ENCODE assay signal across 9 cellular contexts in the genomic region with DNA sequence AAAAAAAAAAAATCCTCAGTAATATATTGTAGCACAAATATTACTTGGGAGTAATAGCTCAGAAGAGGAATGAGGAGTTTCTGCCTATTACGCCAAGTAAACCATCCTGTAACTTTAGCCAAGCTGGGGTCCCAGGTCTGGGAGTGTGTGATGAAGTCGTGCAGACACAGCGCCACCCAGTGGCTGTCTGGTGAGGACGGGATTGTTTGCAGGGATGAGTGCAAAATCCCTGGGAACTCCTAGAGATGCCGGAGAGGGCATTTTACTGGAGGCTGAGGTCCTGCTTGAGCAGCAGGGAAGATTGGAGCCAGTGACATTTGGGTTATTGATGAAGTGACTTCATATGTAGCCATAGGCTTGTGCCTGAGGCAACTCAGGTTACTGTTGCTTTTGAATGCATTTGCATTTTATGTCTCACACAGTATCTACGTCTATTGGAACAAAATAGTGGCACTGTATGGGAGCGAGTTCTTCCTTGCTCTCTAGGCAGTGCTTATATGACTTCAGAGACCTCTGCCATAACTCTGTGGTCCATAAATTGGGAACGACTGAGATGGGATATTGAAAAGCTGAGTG.
A peak's percentile ranks its signal among the peaks of the same experiment; 100 is the strongest.
DNase-seq lines count a peak whose midpoint lies in the region; ATAC-seq, FAIRE-seq and TF ChIP-seq lines count a peak whose summit lies in the region.
"Had no signal": no experiment of that assay in that cellular context is flagged by ENCODE, and none has a peak within 500 bp of the region (broad histone marks: within the 10 kb centered on the region; RNA-seq: fewer than 3 reads in every experiment).

No MANE protein-coding gene starts in this region.

- H3K9me3 Mint-ChIP-seq in stimulated activated memory B cell treated with anti-CD40 and anti-IgM and Interleukin-4, amounts not matched to agents 10 μg/mL and 1 μg/mL and 100 μg/mL, for 72 hours, result no peaks in the 10 kb centered on the region

- peaks cover 33% of the 10 kb centered on the region for H3K27me3 Mint-ChIP-seq in stimulated activated memory B cell treated with anti-CD40 and anti-IgM and Interleukin-4, amounts not matched to agents 10 μg/mL and 1 μg/mL and 100 μg/mL, for 72 hours

- H3K36me3 ChIP-seq in HepG2 (replicated peaks in 1 of 2; ENCODE audit: control insufficient read depth in 1 of 2, insufficient read depth in 2 of 2, low read length in 2 of 2), result no peaks in the 10 kb centered on the region

- no peaks in the 10 kb centered on the region for H3K4me1 ChIP-seq in HepG2 (ENCODE audit: insufficient read depth, low read length)

- H3K4me1 Mint-ChIP-seq in stimulated activated memory B cell treated with anti-CD40 and anti-IgM and Interleukin-4, amounts not matched to agents 10 μg/mL and 1 μg/mL and 100 μg/mL, for 72 hours, result no peaks in the 10 kb centered on the region

- POLR2A ChIA-PET in HepG2 (lab: Yijun Ruan, JAX), result interaction anchor here (2.4 kb wide), 1 partner anchor 73 kb away, joined by 7 read pairs; a partner anchor contains a TSS

- H3K79me2 ChIP-seq in HepG2 (ENCODE audit: insufficient read depth, low read length), result no peaks in the 10 kb centered on the region

- H3K4me2 ChIP-seq in HepG2 (ENCODE audit: low read depth, low read length), result no peak overlapping the region

- ATAC-seq in HG02678 (IDR thresholded peaks at IDR 0.05; ENCODE audit: unreplicated experiment) (peak; percentile 73), HepG2 (peak; percentile 98)
- ATAC-seq in stimulated activated memory B cell treated with anti-CD40 and anti-IgM and Interleukin-4, amounts not matched to agents 10 μg/mL and 1 μg/mL and 100 μg/mL, for 72 hours, result no peak

- FAIRE-seq in HepG2 (lab: Jason Lieb, UNC), result peak; percentile 92
- FAIRE-seq: islet of Langerhans had no signal

- WGBS in HepG2 (ENCODE audit: low lambda C conversion rate), result 33% methylated on average over 8 of the region's 8 CpGs

- H3K4me3 ChIP-seq in coronary artery, result no peak overlapping the region
- no peak overlapping the region for H3K4me3 ChIP-seq in HepG2 (replicated peaks in 1 of 3; ENCODE audit: insufficient read depth in 1 of 3, low read depth in 2 of 3, low read length in 3 of 3)

- H3K27ac ChIP-seq in coronary artery (no peak overlapping the region), HepG2 (ENCODE audit: extremely low read length, insufficient read depth, low read length) (no peak overlapping the region)

- H4K20me1 ChIP-seq in HepG2 (ENCODE audit: insufficient read depth, low read length), result no peaks in the 10 kb centered on the region

- in situ Hi-C loops in HepG2 (cut with HindIII; ENCODE audit: extremely low pct_ligation_motif_present, low pct_unique_long_range_greater_than_20kb), result loop anchor here (5.0 kb wide), 1 partner anchor 107 kb away; no protein-coding TSS in a partner anchor

- H3K4me3 Mint-ChIP-seq in stimulated activated memory B cell treated with anti-CD40 and anti-IgM and Interleukin-4, amounts not matched to agents 10 μg/mL and 1 μg/mL and 100 μg/mL, for 72 hours, result no peak overlapping the region

- peak; percentile 89 for TF ChIP-seq CTCF in GM12873 (IDR thresholded peaks at IDR 0.05; ENCODE audit: insufficient read depth, low read depth, low read length, missing control alignments)
- peak; percentile 63 for TF ChIP-seq CTCF in coronary artery (IDR thresholded peaks at IDR 0.05)
- peak; percentile 92 for TF ChIP-seq CTCF in HepG2 (CRISPR knock-in tag; IDR thresholded peaks at IDR 0.05)

- no peak overlapping the region for H2AFZ ChIP-seq in HepG2 (ENCODE audit: low read length)

- no peak for TF ChIP-seq EP300 in HepG2 (IDR thresholded peaks at IDR 0.05; ENCODE audit: low read depth in 2 of 2, low read length in 2 of 2)
- no peak for TF ChIP-seq EP300 in HepG2 (CRISPR knock-in tag; IDR thresholded peaks at IDR 0.05; ENCODE audit: borderline replicate concordance)

- BruUV-seq in HepG2 (replicated peaks; lab: Mats Ljungman, UMichigan), result no TSS peak

- no peaks in the 10 kb centered on the region for H3K36me3 Mint-ChIP-seq in stimulated activated memory B cell treated with anti-CD40 and anti-IgM and Interleukin-4, amounts not matched to agents 10 μg/mL and 1 μg/mL and 100 μg/mL, for 72 hours

- H3K27ac Mint-ChIP-seq in stimulated activated memory B cell treated with anti-CD40 and anti-IgM and Interleukin-4, amounts not matched to agents 10 μg/mL and 1 μg/mL and 100 μg/mL, for 72 hours, result no peak overlapping the region

- DNase-seq in NCI-H2171 treated with DMSO at 0.1 percent for 48 hours (lab: John Stamatoyannopoulos, UW) (peak; percentile 49), coronary artery (ENCODE audit: low spot score) (no peak), HepG2 (ENCODE audit: low spot score) (peak; percentile 60)
- DNase-seq in activated CD4-positive, alpha-beta T cell treated with anti-CD3 and anti-CD28 coated beads for 24 hours (ENCODE audit: low read depth in 2 of 2), result peak; percentile 18 to 40
- peak; percentile 7 to 23 (median 9) for DNase-seq in stimulated activated CD4-positive, alpha-beta T cell treated with anti-CD3 and anti-CD28 coated beads, TNF-alpha, amount 100 ng/mL, for 4 hours (ENCODE audit: low read depth in 3 of 3)

- no peak for TF ChIP-seq POLR2A in HepG2 (IDR thresholded peaks at IDR 0.05; ENCODE audit: insufficient read depth in 1 of 2, low read depth in 2 of 2, low read length in 2 of 2)

- H3K9ac ChIP-seq in HepG2 (ENCODE audit: insufficient read depth, low read depth, low read length), result no peak overlapping the region

- TF ChIP-seq RAD21 in HepG2 (CRISPR knock-in tag; IDR thresholded peaks at IDR 0.05), result peak; percentile 75; the same call in 1 of the 2 replicates

- H3K9me3 ChIP-seq in HepG2 (ENCODE audit: low read length), result no peaks in the 10 kb centered on the region

- intact Hi-C loops in HepG2 (cut with micrococcal nuclease; ENCODE audit: unreplicated experiment), result loop anchor here (1.0 to 10.0 kb wide), 4 partner anchors 37 to 335 kb away; no protein-coding TSS in a partner anchor

- CTCF ChIA-PET in HepG2 (lab: Yijun Ruan, JAX; ENCODE audit: low intra/inter-chr PET ratio, low total read pairs), result interaction anchor here (1.3 to 2.6 kb wide), 2 partner anchors 108 to 130 kb away, joined by 10 to 19 read pairs; no protein-coding TSS in a partner anchor

- H3K27me3 ChIP-seq in HepG2 (ENCODE audit: control insufficient read depth in 1 of 2, insufficient read depth in 2 of 2, low read length in 2 of 2), result no peaks in the 10 kb centered on the region

TF ChIP-seq in HepG2, 621 proteins besides CTCF, POLR2A, EP300 and RAD21:
- TF ChIP-seq SMC3 (IDR thresholded peaks at IDR 0.05; ENCODE audit: low read length) (peak; percentile 90), ZFP36 (IDR thresholded peaks at IDR 0.05; ENCODE audit: borderline replicate concordance, low read depth, low read length, partially characterized antibody) (peak; percentile 16), STAG1 (CRISPR knock-in tag; IDR thresholded peaks at IDR 0.05) (peak; percentile 95), ZNF205 (CRISPR knock-in tag; IDR thresholded peaks at IDR 0.05) (no peak), XRCC5 (optimal IDR thresholded peaks at IDR 0.05; ENCODE audit: low read length) (peak; percentile 26), CENPT (CRISPR knock-in tag; IDR thresholded peaks at IDR 0.05; ENCODE audit: low read depth) (no peak), SALL1 (CRISPR knock-in tag; IDR thresholded peaks at IDR 0.05) (0 out of 2 replicates have a peak, but pooled peaks have one; percentile 33), ZSCAN20 (CRISPR knock-in tag; IDR thresholded peaks at IDR 0.05; ENCODE audit: borderline replicate concordance) (no peak), FOSL2 (CRISPR knock-in tag; IDR thresholded peaks at IDR 0.05) (0 out of 2 replicates have a peak, but pooled peaks have one; percentile 19)
- TF ChIP-seq, protein P1, sequence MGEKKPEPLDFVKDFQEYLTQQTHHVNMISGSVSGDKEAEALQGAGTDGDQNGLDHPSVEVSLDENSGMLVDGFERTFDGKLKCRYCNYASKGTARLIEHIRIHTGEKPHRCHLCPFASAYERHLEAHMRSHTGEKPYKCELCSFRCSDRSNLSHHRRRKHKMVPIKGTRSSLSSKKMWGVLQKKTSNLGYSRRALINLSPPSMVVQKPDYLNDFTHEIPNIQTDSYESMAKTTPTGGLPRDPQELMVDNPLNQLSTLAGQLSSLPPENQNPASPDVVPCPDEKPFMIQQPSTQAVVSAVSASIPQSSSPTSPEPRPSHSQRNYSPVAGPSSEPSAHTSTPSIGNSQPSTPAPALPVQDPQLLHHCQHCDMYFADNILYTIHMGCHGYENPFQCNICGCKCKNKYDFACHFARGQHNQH (CRISPR knock-in tag; IDR thresholded peaks at IDR 0.05), result peak; percentile 30; the same call in 1 of the 2 replicates
